ENCODE assay signal across 1 cellular context in the genomic region with DNA sequence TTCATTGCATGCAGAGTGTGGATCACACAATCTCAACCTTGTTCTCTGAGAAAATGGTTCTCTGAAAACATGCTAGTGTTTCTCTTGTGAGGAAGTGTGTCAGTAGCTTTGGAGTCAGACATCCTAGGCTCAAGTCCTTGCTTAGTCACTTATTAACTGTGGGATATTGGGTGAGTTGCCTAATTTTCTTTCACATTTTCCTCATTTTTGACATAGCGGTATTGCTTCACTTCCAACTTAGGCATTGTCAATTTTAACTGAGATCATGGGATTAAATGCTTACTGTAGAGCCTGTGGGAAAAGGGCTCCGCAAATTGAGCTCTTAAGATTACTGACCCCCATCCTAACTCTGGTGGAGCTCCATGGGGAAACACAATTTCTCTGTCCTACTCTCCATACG.
A peak's percentile ranks its signal among the peaks of the same experiment; 100 is the strongest.
TF ChIP-seq lines count a peak whose summit lies in the region.

No MANE protein-coding gene starts in this region.

TF ChIP-seq in HepG2, 621 proteins besides CTCF, POLR2A, EP300 and RAD21 (continued from another document):
- TF ChIP-seq HNF1A (IDR thresholded peaks at IDR 0.05; ENCODE audit: low read depth) (peak; percentile 41; the same call in 1 of the 2 replicates), HNF1A (CRISPR knock-in tag; IDR thresholded peaks at IDR 0.05; ENCODE audit: borderline replicate concordance) (no peak; the same call in 1 of the 2 replicates), NR2C2 (CRISPR knock-in tag; IDR thresholded peaks at IDR 0.05; ENCODE audit: borderline replicate concordance) (no peak), ZNF563 (CRISPR knock-in tag; IDR thresholded peaks at IDR 0.05) (no peak), HNRNPH1 (optimal IDR thresholded peaks at IDR 0.05; ENCODE audit: low read depth, low read length) (no peak), ELF3 (CRISPR knock-in tag; IDR thresholded peaks at IDR 0.05) (0 out of 2 replicates have a peak, but pooled peaks have one; percentile 27), ZNF672 (CRISPR knock-in tag; IDR thresholded peaks at IDR 0.05) (no peak), CEBPB (IDR thresholded peaks at IDR 0.05; ENCODE audit: borderline replicate concordance, low read depth, low read length) (peak; percentile 84), SOX6 (IDR thresholded peaks at IDR 0.05) (no peak), SOX6 (CRISPR knock-in tag; IDR thresholded peaks at IDR 0.05) (peak; percentile 36; the same call in 1 of the 2 replicates), CEBPG (CRISPR knock-in tag; IDR thresholded peaks at IDR 0.05) (peak; percentile 73), HOXA5 (CRISPR knock-in tag; IDR thresholded peaks at IDR 0.05) (no peak)
- TF ChIP-seq, protein P1, sequence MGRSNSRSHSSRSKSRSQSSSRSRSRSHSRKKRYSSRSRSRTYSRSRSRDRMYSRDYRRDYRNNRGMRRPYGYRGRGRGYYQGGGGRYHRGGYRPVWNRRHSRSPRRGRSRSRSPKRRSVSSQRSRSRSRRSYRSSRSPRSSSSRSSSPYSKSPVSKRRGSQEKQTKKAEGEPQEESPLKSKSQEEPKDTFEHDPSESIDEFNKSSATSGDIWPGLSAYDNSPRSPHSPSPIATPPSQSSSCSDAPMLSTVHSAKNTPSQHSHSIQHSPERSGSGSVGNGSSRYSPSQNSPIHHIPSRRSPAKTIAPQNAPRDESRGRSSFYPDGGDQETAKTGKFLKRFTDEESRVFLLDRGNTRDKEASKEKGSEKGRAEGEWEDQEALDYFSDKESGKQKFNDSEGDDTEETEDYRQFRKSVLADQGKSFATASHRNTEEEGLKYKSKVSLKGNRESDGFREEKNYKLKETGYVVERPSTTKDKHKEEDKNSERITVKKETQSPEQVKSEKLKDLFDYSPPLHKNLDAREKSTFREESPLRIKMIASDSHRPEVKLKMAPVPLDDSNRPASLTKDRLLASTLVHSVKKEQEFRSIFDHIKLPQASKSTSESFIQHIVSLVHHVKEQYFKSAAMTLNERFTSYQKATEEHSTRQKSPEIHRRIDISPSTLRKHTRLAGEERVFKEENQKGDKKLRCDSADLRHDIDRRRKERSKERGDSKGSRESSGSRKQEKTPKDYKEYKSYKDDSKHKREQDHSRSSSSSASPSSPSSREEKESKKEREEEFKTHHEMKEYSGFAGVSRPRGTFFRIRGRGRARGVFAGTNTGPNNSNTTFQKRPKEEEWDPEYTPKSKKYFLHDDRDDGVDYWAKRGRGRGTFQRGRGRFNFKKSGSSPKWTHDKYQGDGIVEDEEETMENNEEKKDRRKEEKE (IDR thresholded peaks at IDR 0.05): no peak
- TF ChIP-seq, protein P2, sequence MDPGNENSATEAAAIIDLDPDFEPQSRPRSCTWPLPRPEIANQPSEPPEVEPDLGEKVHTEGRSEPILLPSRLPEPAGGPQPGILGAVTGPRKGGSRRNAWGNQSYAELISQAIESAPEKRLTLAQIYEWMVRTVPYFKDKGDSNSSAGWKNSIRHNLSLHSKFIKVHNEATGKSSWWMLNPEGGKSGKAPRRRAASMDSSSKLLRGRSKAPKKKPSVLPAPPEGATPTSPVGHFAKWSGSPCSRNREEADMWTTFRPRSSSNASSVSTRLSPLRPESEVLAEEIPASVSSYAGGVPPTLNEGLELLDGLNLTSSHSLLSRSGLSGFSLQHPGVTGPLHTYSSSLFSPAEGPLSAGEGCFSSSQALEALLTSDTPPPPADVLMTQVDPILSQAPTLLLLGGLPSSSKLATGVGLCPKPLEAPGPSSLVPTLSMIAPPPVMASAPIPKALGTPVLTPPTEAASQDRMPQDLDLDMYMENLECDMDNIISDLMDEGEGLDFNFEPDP (CRISPR knock-in tag; conservative IDR thresholded peaks at IDR 0.05): no peak
- TF ChIP-seq, protein P3, sequence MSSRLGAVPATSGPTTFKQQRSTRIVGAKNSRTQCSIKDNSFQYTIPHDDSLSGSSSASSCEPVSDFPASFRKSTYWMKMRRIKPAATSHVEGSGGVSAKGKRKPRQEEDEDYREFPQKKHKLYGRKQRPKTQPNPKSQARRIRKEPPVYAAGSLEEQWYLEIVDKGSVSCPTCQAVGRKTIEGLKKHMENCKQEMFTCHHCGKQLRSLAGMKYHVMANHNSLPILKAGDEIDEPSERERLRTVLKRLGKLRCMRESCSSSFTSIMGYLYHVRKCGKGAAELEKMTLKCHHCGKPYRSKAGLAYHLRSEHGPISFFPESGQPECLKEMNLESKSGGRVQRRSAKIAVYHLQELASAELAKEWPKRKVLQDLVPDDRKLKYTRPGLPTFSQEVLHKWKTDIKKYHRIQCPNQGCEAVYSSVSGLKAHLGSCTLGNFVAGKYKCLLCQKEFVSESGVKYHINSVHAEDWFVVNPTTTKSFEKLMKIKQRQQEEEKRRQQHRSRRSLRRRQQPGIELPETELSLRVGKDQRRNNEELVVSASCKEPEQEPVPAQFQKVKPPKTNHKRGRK (CRISPR knock-in tag; IDR thresholded peaks at IDR 0.05): no peak
